19 cellular contexts compared by ENCODE assay signal in genomic region chr4:10737335-10737734, GRCh38. TPM values are rescaled to one million over a fixed set of nuclear protein-coding genes. Genes with fewer than 3 reads are reported as not detected.
DNase-seq lines count a peak whose midpoint lies in the region; ATAC-seq and TF ChIP-seq lines count a peak whose summit lies in the region.
"Had no signal": no experiment of that assay in that cellular context is flagged by ENCODE, and none has a peak within 500 bp of the region (broad histone marks: within the 10 kb centered on the region; RNA-seq: fewer than 3 reads in every experiment).

No MANE protein-coding gene starts in this region.

- H4K20me1 ChIP-seq in GM23338 (replicated peaks; ENCODE audit: insufficient read depth) (no peaks in the 10 kb centered on the region; the same call in 1 of the 2 replicates), PC-3 (ENCODE audit: low read length) (no peaks in the 10 kb centered on the region)

- no peak overlapping the region for H2AFZ ChIP-seq in GM23338
- H2AFZ ChIP-seq in PC-3 (ENCODE audit: low read length) = no peak overlapping the region

- no peaks in the 10 kb centered on the region for H3K9me3 Mint-ChIP-seq in GM23338
- H3K9me3 Mint-ChIP-seq in CD4-positive, alpha-beta T cell = no peaks in the 10 kb centered on the region
- H3K9me3 Mint-ChIP-seq: activated naive CD4-positive, alpha-beta T cell treated with anti-CD3 and anti-CD28 coated beads for 36 hours; dendritic cell treated with granulocyte-macrophage colony-stimulating factor and Interleukin-4, amounts not matched to agents 40 ng/mL and 50 ng/mL, for 4 days had no signal

- no peaks in the 10 kb centered on the region for H3K79me2 ChIP-seq in GM23338 (replicated peaks; ENCODE audit: insufficient read depth)
- H3K79me2 ChIP-seq in mesendoderm (ENCODE audit: control insufficient read depth, insufficient read depth, low read length) = no peaks in the 10 kb centered on the region
- H3K79me2 ChIP-seq in PC-3 (ENCODE audit: low read length) = no peaks in the 10 kb centered on the region

- no CpG with 5 or more reads among the region's 6 CpGs for WGBS in mesendoderm (ENCODE audit: extremely low coverage, insufficient coverage, low lambda C conversion rate)

- H3K4ac ChIP-seq in mesendoderm (ENCODE audit: low read depth, low read length) = no peak overlapping the region

- no peak overlapping the region for H3K27ac Mint-ChIP-seq in GM23338
- H3K27ac Mint-ChIP-seq in CD4-positive, alpha-beta T cell = no peak overlapping the region
- H3K27ac Mint-ChIP-seq: activated naive CD4-positive, alpha-beta T cell treated with anti-CD3 and anti-CD28 coated beads for 36 hours; dendritic cell treated with granulocyte-macrophage colony-stimulating factor and Interleukin-4, amounts not matched to agents 40 ng/mL and 50 ng/mL, for 4 days had no signal

- H3K23ac ChIP-seq in mesendoderm (ENCODE audit: low read length) = no peak overlapping the region

- POLR2A ChIA-PET in PC-3 (lab: Charles Lee; ENCODE audit: unreplicated experiment) = no interaction called here
- POLR2A ChIA-PET in CD4-positive, alpha-beta T cell (lab: Charles Lee) = no interaction called here

- no peak overlapping the region for H3K4me3 Mint-ChIP-seq in GM23338
- H3K4me3 Mint-ChIP-seq in CD4-positive, alpha-beta T cell = no peak overlapping the region
- H3K4me3 Mint-ChIP-seq: activated naive CD4-positive, alpha-beta T cell treated with anti-CD3 and anti-CD28 coated beads for 36 hours; dendritic cell treated with granulocyte-macrophage colony-stimulating factor and Interleukin-4, amounts not matched to agents 40 ng/mL and 50 ng/mL, for 4 days had no signal

- H3K18ac ChIP-seq in mesendoderm (ENCODE audit: low read length) = no peak overlapping the region

- intact Hi-C loops in PC-3 (cut with micrococcal nuclease) = no loop called here
- intact Hi-C loops in CD4-positive, alpha-beta T cell (cut with DNase I, micrococcal nuclease) = no loop called here

- H3K4me3 ChIP-seq in GM23338 (no peak overlapping the region), mesendoderm (ENCODE audit: low read length) (no peak overlapping the region), PC-3 (ENCODE audit: low read length) (no peak overlapping the region)
- H3K4me3 ChIP-seq: body of pancreas, gastroesophageal sphincter, right lobe of liver, uterus had no signal

- H3K4me2 ChIP-seq in GM23338 (no peak overlapping the region), mesendoderm (ENCODE audit: low read length) (no peak overlapping the region), PC-3 (ENCODE audit: low read length) (no peak overlapping the region)

- H3K9me3 ChIP-seq in PC-3 (ENCODE audit: low read length) = no peaks in the 10 kb centered on the region
- H3K9me3 ChIP-seq in CD4-positive, alpha-beta T cell (ENCODE audit: control insufficient read depth, low read length) = no peaks in the 10 kb centered on the region
- H3K9me3 ChIP-seq: body of pancreas, Caco-2, gastroesophageal sphincter, right lobe of liver, uterus had no signal

- H2BK5ac ChIP-seq in mesendoderm (ENCODE audit: low read length) = no peak overlapping the region

- H2BK15ac ChIP-seq in mesendoderm (replicated peaks; ENCODE audit: low read depth) = no peak overlapping the region

- DNase-seq in DMS53 treated with DMSO at 0.1 percent for 48 hours (lab: John Stamatoyannopoulos, UW; ENCODE audit: unreplicated experiment) = peak; percentile 34
- DNase-seq in GM23338 (ENCODE audit: low spot score) = peak; percentile 1
- DNase-seq in astrocyte of the hippocampus (ENCODE audit: low read depth, low spot score) = peak; percentile 21
- DNase-seq in mesendoderm = peak; percentile 22
- no peak for DNase-seq in DMS79 (lab: John Stamatoyannopoulos, UW)
- DNase-seq in PC-3 = no peak
- DNase-seq in CD4-positive, alpha-beta T cell = no peak
- DNase-seq: activated naive CD4-positive, alpha-beta T cell treated with anti-CD3 and anti-CD28 coated beads for 36 hours; body of pancreas; Caco-2; GDM1; NCI-H345; right lobe of liver; RPMI8226; uterus had no signal

- TF ChIP-seq CTCF in GM23338 (conservative IDR thresholded peaks at IDR 0.05; ENCODE audit: low read depth in 2 of 2) = no peak
- no peak for TF ChIP-seq CTCF in PC-3 (conservative IDR thresholded peaks at IDR 0.05; ENCODE audit: low read depth, low read length)
- TF ChIP-seq CTCF in CD4-positive, alpha-beta T cell (IDR thresholded peaks at IDR 0.05) = no peak

- no peak for ATAC-seq in GM23338
- no peak for ATAC-seq in PC-3
- ATAC-seq in HG03159 (IDR thresholded peaks at IDR 0.05; ENCODE audit: unreplicated experiment) = no peak
- no peak for ATAC-seq in CD4-positive, alpha-beta T cell (ENCODE audit: poor library complexity)
- ATAC-seq: body of pancreas, gastroesophageal sphincter, right lobe of liver had no signal

- H3K79me1 ChIP-seq in mesendoderm (ENCODE audit: low read length) = no peaks in the 10 kb centered on the region

- no peaks in the 10 kb centered on the region for H3K36me3 ChIP-seq in GM23338 (ENCODE audit: insufficient read depth)
- no peaks in the 10 kb centered on the region for H3K36me3 ChIP-seq in mesendoderm (ENCODE audit: control insufficient read depth, insufficient read depth, low read length)
- H3K36me3 ChIP-seq in PC-3 (ENCODE audit: low read depth, low read length) = no peaks in the 10 kb centered on the region
- H3K36me3 ChIP-seq: gastroesophageal sphincter, right lobe of liver, uterus had no signal

- H3K27ac ChIP-seq in GM23338 (ENCODE audit: low read depth) (no peak overlapping the region), mesendoderm (ENCODE audit: low read depth, low read length) (no peak overlapping the region), PC-3 (ENCODE audit: low read length) (no peak overlapping the region)
- H3K27ac ChIP-seq in CD4-positive, alpha-beta T cell (ENCODE audit: low read depth, low read length) = no peak overlapping the region
- H3K27ac ChIP-seq: body of pancreas, gastroesophageal sphincter, right lobe of liver, uterus had no signal

- H3K9ac ChIP-seq in mesendoderm (ENCODE audit: low read length) = no peak overlapping the region
- H3K9ac ChIP-seq in PC-3 (ENCODE audit: low read length) = no peak overlapping the region

- H3K4me1 ChIP-seq in GM23338 (ENCODE audit: insufficient read depth) = no peaks in the 10 kb centered on the region; the same call in 1 of the 2 replicates
- H3K4me1 ChIP-seq in mesendoderm (ENCODE audit: control insufficient read depth, low read depth, low read length) = no peaks in the 10 kb centered on the region
- no peaks in the 10 kb centered on the region for H3K4me1 ChIP-seq in PC-3 (ENCODE audit: insufficient read depth, low read length)
- H3K4me1 ChIP-seq: body of pancreas, Caco-2, gastroesophageal sphincter, right lobe of liver, uterus had no signal

- no peak overlapping the region for H4K8ac ChIP-seq in mesendoderm (ENCODE audit: low read depth, low read length)

- no peaks in the 10 kb centered on the region for H3K27me3 Mint-ChIP-seq in GM23338 (ENCODE audit: insufficient read depth, low read depth, poor library complexity)
- H3K27me3 Mint-ChIP-seq in CD4-positive, alpha-beta T cell = no peaks in the 10 kb centered on the region
- H3K27me3 Mint-ChIP-seq: dendritic cell treated with granulocyte-macrophage colony-stimulating factor and Interleukin-4, amounts not matched to agents 40 ng/mL and 50 ng/mL, for 4 days had no signal

- H2AK5ac ChIP-seq in mesendoderm (ENCODE audit: low read length) = no peak overlapping the region

- H3K9me2 ChIP-seq in GM23338 (ENCODE audit: insufficient read depth) = no peaks in the 10 kb centered on the region
- no peaks in the 10 kb centered on the region for H3K9me2 ChIP-seq in PC-3 (replicated peaks; ENCODE audit: low read length)

- no TSS peak for BruUV-seq in PC-3 (replicated peaks; lab: Mats Ljungman, UMichigan)

- no peaks in the 10 kb centered on the region for H3F3A ChIP-seq in GM23338 (replicated peaks; ENCODE audit: low read depth)
- no peaks in the 10 kb centered on the region for H3F3A ChIP-seq in PC-3 (ENCODE audit: low read length, unreplicated experiment)

- no peak overlapping the region for H4K5ac ChIP-seq in mesendoderm (ENCODE audit: low read length)

- CTCF ChIA-PET in PC-3 (lab: Charles Lee) = no interaction called here
- CTCF ChIA-PET in CD4-positive, alpha-beta T cell (lab: Charles Lee) = no interaction called here

- H2BK120ac ChIP-seq in mesendoderm (ENCODE audit: low read depth, low read length) = no peak overlapping the region

- no peaks in the 10 kb centered on the region for H3K27me3 ChIP-seq in GM23338 (ENCODE audit: insufficient read depth)
- H3K27me3 ChIP-seq in mesendoderm (ENCODE audit: insufficient read depth, low read length, poor library complexity) = no peaks in the 10 kb centered on the region
- H3K27me3 ChIP-seq in PC-3 (ENCODE audit: low read length) = no peaks in the 10 kb centered on the region
- H3K27me3 ChIP-seq in CD4-positive, alpha-beta T cell (ENCODE audit: control insufficient read depth, insufficient read depth, low read length) = no peaks in the 10 kb centered on the region
- H3K27me3 ChIP-seq: body of pancreas, gastroesophageal sphincter, right lobe of liver, uterus had no signal

- H3K56ac ChIP-seq in mesendoderm (ENCODE audit: low read length) = no peak overlapping the region

- peaks cover 21% of the 10 kb centered on the region for H3K4me1 Mint-ChIP-seq in GM23338
- peaks cover 4% of the 10 kb centered on the region for H3K4me1 Mint-ChIP-seq in CD4-positive, alpha-beta T cell (ENCODE audit: low read depth)

- no peaks in the 10 kb centered on the region for H3K36me3 Mint-ChIP-seq in GM23338 (ENCODE audit: low read depth)
- no peaks in the 10 kb centered on the region for H3K36me3 Mint-ChIP-seq in CD4-positive, alpha-beta T cell (ENCODE audit: low read depth)

TF ChIP-seq in GM23338, 12 proteins besides CTCF, POLR2A, EP300 and RAD21 (continues in another document):
- no peak for TF ChIP-seq EZH2 (IDR thresholded peaks at IDR 0.05; ENCODE audit: low read depth, unreplicated experiment)

RNA-seq across cellular contexts. Expression of gene CLNK, which starts 52.8 kb away (rescaled TPM):
- total RNA-seq in GM23338 (2014; rRNA removed; shearing (Covaris generic)) = not detected in 2 replicates
- polyA plus RNA-seq in GM23338 (2016; fragmentation: Nextera tagmentation; extraction: Ambion mirVana) = not detected in 2 replicates
- not detected for polyA plus RNA-seq in mesendoderm (2013, experiment 1 of 2)
- not detected for polyA plus RNA-seq in mesendoderm (2013, experiment 2 of 2)
- not detected in 2 replicates for total RNA-seq in PC-3 (2014; rRNA removed)
- total RNA-seq in CD4-positive, alpha-beta T cell = under 1 TPM; 0.05 to 0.17 TPM
- total RNA-seq: activated naive CD4-positive, alpha-beta T cell treated with anti-CD3 and anti-CD28 coated beads for 36 hours; Caco-2; omental fat pad; right lobe of liver; uterus had no signal

Comparison
In these comparisons a context has a peak if more than half of its experiments do, and no peak if none do; other contexts are left out.
1. DNase-seq: peak in DMS53 treated with DMSO at 0.1 percent for 48 hours (single experiment), GM23338 (single experiment), astrocyte of the hippocampus (single experiment) and mesendoderm (single experiment); none in DMS79 (single experiment), PC-3 (single experiment) and CD4-positive, alpha-beta T cell (0 of 10).